1 cellular context compared by ENCODE assay signal in the genomic region with DNA sequence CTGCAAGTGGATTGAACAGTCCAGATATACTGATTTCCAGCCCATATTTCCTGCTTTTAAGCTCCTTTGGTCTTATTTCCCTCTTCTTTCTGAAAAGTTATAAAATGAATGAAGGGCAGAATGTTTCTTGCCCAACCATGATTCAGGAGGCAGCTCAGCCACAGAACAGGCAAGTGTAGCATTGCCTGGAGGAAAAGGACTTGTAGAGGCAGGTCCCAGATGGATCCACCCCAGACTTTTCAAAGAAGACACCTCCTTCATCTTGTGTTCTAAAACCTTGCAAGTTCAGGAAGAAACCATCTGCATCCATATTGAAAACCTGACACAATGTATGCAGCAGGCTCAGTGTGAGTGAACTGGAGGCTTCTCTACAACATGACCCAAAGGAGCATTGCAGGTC.
TF ChIP-seq lines count a peak whose summit lies in the region.

A gene with protein sequence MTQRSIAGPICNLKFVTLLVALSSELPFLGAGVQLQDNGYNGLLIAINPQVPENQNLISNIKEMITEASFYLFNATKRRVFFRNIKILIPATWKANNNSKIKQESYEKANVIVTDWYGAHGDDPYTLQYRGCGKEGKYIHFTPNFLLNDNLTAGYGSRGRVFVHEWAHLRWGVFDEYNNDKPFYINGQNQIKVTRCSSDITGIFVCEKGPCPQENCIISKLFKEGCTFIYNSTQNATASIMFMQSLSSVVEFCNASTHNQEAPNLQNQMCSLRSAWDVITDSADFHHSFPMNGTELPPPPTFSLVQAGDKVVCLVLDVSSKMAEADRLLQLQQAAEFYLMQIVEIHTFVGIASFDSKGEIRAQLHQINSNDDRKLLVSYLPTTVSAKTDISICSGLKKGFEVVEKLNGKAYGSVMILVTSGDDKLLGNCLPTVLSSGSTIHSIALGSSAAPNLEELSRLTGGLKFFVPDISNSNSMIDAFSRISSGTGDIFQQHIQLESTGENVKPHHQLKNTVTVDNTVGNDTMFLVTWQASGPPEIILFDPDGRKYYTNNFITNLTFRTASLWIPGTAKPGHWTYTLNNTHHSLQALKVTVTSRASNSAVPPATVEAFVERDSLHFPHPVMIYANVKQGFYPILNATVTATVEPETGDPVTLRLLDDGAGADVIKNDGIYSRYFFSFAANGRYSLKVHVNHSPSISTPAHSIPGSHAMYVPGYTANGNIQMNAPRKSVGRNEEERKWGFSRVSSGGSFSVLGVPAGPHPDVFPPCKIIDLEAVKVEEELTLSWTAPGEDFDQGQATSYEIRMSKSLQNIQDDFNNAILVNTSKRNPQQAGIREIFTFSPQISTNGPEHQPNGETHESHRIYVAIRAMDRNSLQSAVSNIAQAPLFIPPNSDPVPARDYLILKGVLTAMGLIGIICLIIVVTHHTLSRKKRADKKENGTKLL (plus strand): TSS at position 299 of the 400 bp plus-strand sequence. CDS start 77 bp downstream, at position 376.

TF ChIP-seq in IMR-90, 13 proteins besides CTCF, POLR2A, EP300 and RAD21:
- TF ChIP-seq CHD1 (IDR thresholded peaks at IDR 0.05; ENCODE audit: low read depth, low read length), result no peak
- TF ChIP-seq NFE2L2 (IDR thresholded peaks at IDR 0.05; ENCODE audit: low read depth, low read length), result no peak
- no peak for TF ChIP-seq FOS (IDR thresholded peaks at IDR 0.05; ENCODE audit: low read depth, low read length)
- no peak for TF ChIP-seq RFX5 (IDR thresholded peaks at IDR 0.05; ENCODE audit: low read depth, low read length)
- TF ChIP-seq MAZ (IDR thresholded peaks at IDR 0.05; ENCODE audit: borderline replicate concordance, low read depth, low read length), result no peak
- no peak for TF ChIP-seq SMC3 (IDR thresholded peaks at IDR 0.05; ENCODE audit: low read depth, low read length)
- TF ChIP-seq CEBPB (IDR thresholded peaks at IDR 0.05; ENCODE audit: low read depth, low read length), result no peak
- TF ChIP-seq, protein P1, sequence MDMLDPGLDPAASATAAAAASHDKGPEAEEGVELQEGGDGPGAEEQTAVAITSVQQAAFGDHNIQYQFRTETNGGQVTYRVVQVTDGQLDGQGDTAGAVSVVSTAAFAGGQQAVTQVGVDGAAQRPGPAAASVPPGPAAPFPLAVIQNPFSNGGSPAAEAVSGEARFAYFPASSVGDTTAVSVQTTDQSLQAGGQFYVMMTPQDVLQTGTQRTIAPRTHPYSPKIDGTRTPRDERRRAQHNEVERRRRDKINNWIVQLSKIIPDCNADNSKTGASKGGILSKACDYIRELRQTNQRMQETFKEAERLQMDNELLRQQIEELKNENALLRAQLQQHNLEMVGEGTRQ (IDR thresholded peaks at IDR 0.05; ENCODE audit: low read depth, low read length), result no peak
- no peak for TF ChIP-seq MAFK (IDR thresholded peaks at IDR 0.05; ENCODE audit: low read depth, low read length)
- no peak for TF ChIP-seq MXI1 (IDR thresholded peaks at IDR 0.05; ENCODE audit: borderline replicate concordance, low read depth, low read length)
- TF ChIP-seq BHLHE40 (IDR thresholded peaks at IDR 0.05; ENCODE audit: low read depth, low read length), result no peak
- TF ChIP-seq RCOR1 (IDR thresholded peaks at IDR 0.05; ENCODE audit: insufficient replicate concordance, low read length), result no peak
- TF ChIP-seq, protein P2, sequence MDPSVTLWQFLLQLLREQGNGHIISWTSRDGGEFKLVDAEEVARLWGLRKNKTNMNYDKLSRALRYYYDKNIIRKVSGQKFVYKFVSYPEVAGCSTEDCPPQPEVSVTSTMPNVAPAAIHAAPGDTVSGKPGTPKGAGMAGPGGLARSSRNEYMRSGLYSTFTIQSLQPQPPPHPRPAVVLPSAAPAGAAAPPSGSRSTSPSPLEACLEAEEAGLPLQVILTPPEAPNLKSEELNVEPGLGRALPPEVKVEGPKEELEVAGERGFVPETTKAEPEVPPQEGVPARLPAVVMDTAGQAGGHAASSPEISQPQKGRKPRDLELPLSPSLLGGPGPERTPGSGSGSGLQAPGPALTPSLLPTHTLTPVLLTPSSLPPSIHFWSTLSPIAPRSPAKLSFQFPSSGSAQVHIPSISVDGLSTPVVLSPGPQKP (IDR thresholded peaks at IDR 0.05; ENCODE audit: borderline replicate concordance, low read depth, low read length), result no peak
